Comparison of ENCODE assay signal across 8 cellular contexts in the genomic region with DNA sequence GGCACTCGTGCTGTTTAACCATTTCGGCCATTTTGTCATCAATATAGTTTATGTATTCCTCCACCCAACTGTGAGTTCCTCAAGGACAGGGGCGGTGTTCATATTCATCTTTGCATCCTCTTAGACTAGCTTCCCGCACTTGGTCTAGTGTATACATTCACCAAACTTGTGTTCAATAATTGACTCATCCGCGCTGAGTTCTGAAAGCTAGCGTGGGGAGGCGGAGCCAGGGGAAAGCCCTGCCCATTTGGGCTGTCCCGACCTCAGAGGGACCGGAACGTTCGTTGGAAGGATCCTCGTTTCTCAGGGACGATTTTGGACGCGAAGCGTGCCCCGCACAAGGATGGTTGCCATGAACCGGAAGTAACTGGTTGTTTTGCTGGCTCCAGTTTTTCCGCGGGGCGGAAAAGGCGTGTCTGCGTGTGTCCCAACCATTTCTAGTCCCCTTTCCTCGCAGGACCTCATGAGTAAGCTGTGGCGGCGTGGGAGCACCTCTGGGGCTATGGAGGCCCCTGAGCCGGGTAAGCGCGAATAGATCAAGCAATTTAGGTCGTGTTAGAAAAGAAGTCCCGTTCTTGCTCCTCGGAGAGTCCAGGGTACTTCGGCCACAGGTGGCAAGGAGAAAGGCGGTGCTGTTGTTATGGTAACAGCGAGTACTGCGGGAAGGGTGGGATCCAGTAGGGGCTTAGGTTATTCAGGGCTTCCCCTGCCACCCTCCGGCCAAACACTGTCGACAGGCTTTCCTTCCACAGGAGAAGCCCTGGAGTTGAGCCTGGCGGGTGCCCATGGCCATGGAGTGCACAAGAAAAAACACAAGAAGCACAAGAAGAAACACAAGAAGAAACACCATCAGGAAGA. TPM values are rescaled to one million over a fixed set of nuclear protein-coding genes. Genes with fewer than 3 reads are reported as not detected.
A peak's percentile ranks its signal among the peaks of the same experiment; 100 is the strongest.
DNase-seq lines count a peak whose midpoint lies in the region; ATAC-seq and TF ChIP-seq lines count a peak whose summit lies in the region.

Gene INO80B, plus strand, starts transcription at position 434 of the 858 bp plus-strand sequence. Its CDS starts 30 bp downstream, at position 464.

- no peak for TF ChIP-seq CTCF in choroid plexus epithelial cell (conservative IDR thresholded peaks at IDR 0.05; ENCODE audit: low read depth, low read length)

- CTCF ChIA-PET in activated CD4-positive, alpha-beta T cell treated with anti-CD3 and anti-CD28 coated beads for 36 hours (lab: Charles Lee), result interaction anchor here (0.6 to 6.6 kb wide), 12 partner anchors 12 to 205 kb away, joined by 3 to 62 read pairs (median 8); partner anchors contain the start of genes AUP1, CCDC142, HTRA2 and MRPL53

- H3K36me3 Mint-ChIP-seq in activated CD4-positive, alpha-beta T cell treated with anti-CD3 and anti-CD28 coated beads for 36 hours (ENCODE audit: low read depth), result peaks cover 23% of the 10 kb centered on the region

- peak; percentile 41 for ATAC-seq in HG03442 (IDR thresholded peaks at IDR 0.05; ENCODE audit: unreplicated experiment)
- ATAC-seq in activated CD4-positive, alpha-beta T cell treated with anti-CD3 and anti-CD28 coated beads for 36 hours, result peak; percentile 59

- H3K27ac Mint-ChIP-seq in activated CD4-positive, alpha-beta T cell treated with anti-CD3 and anti-CD28 coated beads for 36 hours, result peak within 1 kb of the TSS; percentile 98

- H3K9me3 Mint-ChIP-seq in activated CD4-positive, alpha-beta T cell treated with anti-CD3 and anti-CD28 coated beads for 36 hours (ENCODE audit: low read depth), result no peaks in the 10 kb centered on the region

- DNase-seq in AG20443 (ENCODE audit: low spot score) (peak; percentile 93), NCI-H524 (lab: John Stamatoyannopoulos, UW) (peak; percentile 93 to 97), choroid plexus epithelial cell (ENCODE audit: low read depth) (peak; percentile 99), kidney glomerular epithelial cell (lab: John Stamatoyannopoulos, UW) (peak; percentile 99)
- DNase-seq in activated CD4-positive, alpha-beta T cell treated with anti-CD3 and anti-CD28 coated beads for 36 hours, result peak; percentile 98
- peak; percentile 93 to 94 for DNase-seq in stimulated activated CD4-positive, alpha-beta T cell treated with anti-CD3 and anti-CD28 coated beads, Interleukin-1b, Interleukin-23, amount 100 ng/mL, for 1 hour (ENCODE audit: low read depth in 2 of 2)

- peak; percentile 52 for TF ChIP-seq POLR2A in GM19193 (IDR thresholded peaks at IDR 0.05; ENCODE audit: extremely low read depth, insufficient read depth, insufficient read length)

- POLR2A ChIA-PET in activated CD4-positive, alpha-beta T cell treated with anti-CD3 and anti-CD28 coated beads for 36 hours (lab: Charles Lee), result interaction anchor here (0.6 to 1.3 kb wide), 8 partner anchors 12 to 76 kb away, joined by 3 to 16 read pairs (median 4); partner anchors contain the start of genes AUP1, CCDC142, DQX1 and TTC31

- intact Hi-C loops in activated CD4-positive, alpha-beta T cell treated with anti-CD3 and anti-CD28 coated beads for 36 hours (cut with DNase I, micrococcal nuclease), result loop anchor here (1.0 to 5.0 kb wide), 14 partner anchors 14 to 1220 kb away; partner anchors contain the start of genes AUP1 (in 2 of the 2), C2orf81 (in 2 of the 2), HTRA2 (in 2 of the 2) and PCGF1 (in 2 of the 2)

- peak within 1 kb of the TSS; percentile 90 for H3K4me3 Mint-ChIP-seq in activated CD4-positive, alpha-beta T cell treated with anti-CD3 and anti-CD28 coated beads for 36 hours

- peak within 1 kb of the TSS; percentile 70 for H3K4me3 ChIP-seq in choroid plexus epithelial cell (ENCODE audit: low read depth, low read length)

- no peaks in the 10 kb centered on the region for H3K27me3 Mint-ChIP-seq in activated CD4-positive, alpha-beta T cell treated with anti-CD3 and anti-CD28 coated beads for 36 hours

- H3K4me1 Mint-ChIP-seq in activated CD4-positive, alpha-beta T cell treated with anti-CD3 and anti-CD28 coated beads for 36 hours, result peaks cover 43% of the 10 kb centered on the region

RNA-seq across cellular contexts. Expression of gene INO80B, which starts in this region (rescaled TPM):
- 10 to 100 TPM; 24.2 to 25.6 TPM for total RNA-seq in activated CD4-positive, alpha-beta T cell treated with anti-CD3 and anti-CD28 coated beads for 36 hours

Comparison
In these comparisons a context has a peak if more than half of its experiments do, and no peak if none do; other contexts are left out.
1. Peak in every context shown above with its lines: DNase-seq, ATAC-seq and H3K4me3 ChIP-seq.